Comparison of ENCODE assay signal across 24 cellular contexts in the genomic region with DNA sequence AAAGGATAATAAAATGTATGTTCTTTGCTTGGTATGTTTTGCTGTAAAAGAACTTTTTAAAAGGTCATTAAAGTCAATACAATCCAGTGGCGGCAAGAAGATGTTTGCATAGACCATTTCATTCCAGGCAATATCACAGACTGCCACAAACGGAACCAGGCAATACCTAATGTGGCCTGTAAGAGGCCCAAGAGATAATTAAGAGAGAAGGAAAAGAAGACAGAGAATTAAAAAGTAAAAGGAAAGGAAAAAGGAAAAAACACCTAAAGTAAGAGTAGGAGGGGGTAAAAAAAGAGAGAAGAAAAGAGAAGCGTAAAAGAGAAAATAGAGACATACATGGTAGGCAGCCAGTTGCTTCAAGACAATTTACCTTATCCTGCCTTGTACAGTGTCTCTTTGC.
"Had no signal": no experiment of that assay in that cellular context is flagged by ENCODE, and none has a peak within 500 bp of the region (broad histone marks: within the 10 kb centered on the region; RNA-seq: fewer than 3 reads in every experiment).

No MANE protein-coding gene starts in this region.

- H3K4me3 Mint-ChIP-seq: dendritic cell treated with granulocyte-macrophage colony-stimulating factor and Interleukin-4, amounts not matched to agents 40 ng/mL and 50 ng/mL, for 4 days; immature natural killer cell; memory B cell; natural killer cell; stimulated activated memory B cell treated with anti-CD40 and anti-IgM and Interleukin-4, amounts not matched to agents 10 μg/mL and 1 μg/mL and 100 μg/mL, for 72 hours had no signal

- H3K27me3 Mint-ChIP-seq: memory B cell; stimulated activated memory B cell treated with anti-CD40 and anti-IgM and Interleukin-4, amounts not matched to agents 10 μg/mL and 1 μg/mL and 100 μg/mL, for 72 hours had no signal

- H3K4me1 ChIP-seq: colonic mucosa, parathyroid adenoma, prostate gland had no signal

- DNase-seq: colonic mucosa; effector CD8-positive, alpha-beta T cell; erythroblast; esophagus squamous epithelium; foreskin melanocyte; hypothalamus; immature natural killer cell; natural killer cell; right cardiac atrium; spleen; stimulated activated CD4-positive, alpha-beta T cell treated with anti-CD3 and anti-CD28 coated beads, Interleukin-4, amount 100 ng/mL, for 4 hours; stimulated activated naive CD8-positive, alpha-beta T cell treated with anti-CD3 and anti-CD28 coated beads, Interleukin-15, Interleukin-2, amounts not matched to agents 100 U/mL and 50 U/mL, for 24 hours; substantia nigra; testis; tibial artery had no signal

- H2AFZ ChIP-seq: parathyroid adenoma had no signal

- H3K27me3 ChIP-seq: colonic mucosa, esophagus squamous epithelium, spleen, testis, tibial artery, upper lobe of left lung had no signal

- ATAC-seq: left lobe of liver; natural killer cell; right cardiac atrium; stimulated activated memory B cell treated with anti-CD40 and anti-IgM and Interleukin-4, amounts not matched to agents 10 μg/mL and 1 μg/mL and 100 μg/mL, for 72 hours; stimulated activated naive CD8-positive, alpha-beta T cell treated with anti-CD3 and anti-CD28 coated beads, Interleukin-15, Interleukin-2, amounts not matched to agents 100 U/mL and 50 U/mL, for 24 hours had no signal

- H3K4me3 ChIP-seq: colonic mucosa, esophagus squamous epithelium, lung, prostate gland, skin epidermis, spleen, testis, tibial artery, upper lobe of left lung had no signal

- H3K79me2 ChIP-seq: parathyroid adenoma had no signal

- H3K27ac Mint-ChIP-seq: dendritic cell treated with granulocyte-macrophage colony-stimulating factor and Interleukin-4, amounts not matched to agents 40 ng/mL and 50 ng/mL, for 4 days; immature natural killer cell; memory B cell; natural killer cell; stimulated activated memory B cell treated with anti-CD40 and anti-IgM and Interleukin-4, amounts not matched to agents 10 μg/mL and 1 μg/mL and 100 μg/mL, for 72 hours had no signal

- H3K9me3 ChIP-seq: colonic mucosa, esophagus squamous epithelium, prostate gland, spleen, testis, tibial artery, upper lobe of left lung had no signal

- H3K9me3 Mint-ChIP-seq: dendritic cell treated with granulocyte-macrophage colony-stimulating factor and Interleukin-4, amounts not matched to agents 40 ng/mL and 50 ng/mL, for 4 days; immature natural killer cell; memory B cell; natural killer cell; stimulated activated memory B cell treated with anti-CD40 and anti-IgM and Interleukin-4, amounts not matched to agents 10 μg/mL and 1 μg/mL and 100 μg/mL, for 72 hours had no signal

- H3K9ac ChIP-seq: parathyroid adenoma had no signal

- H3K36me3 ChIP-seq: colonic mucosa, esophagus squamous epithelium, prostate gland, spleen, tibial artery, upper lobe of left lung had no signal

- H3K27ac ChIP-seq: colonic mucosa, esophagus squamous epithelium, parathyroid adenoma, prostate gland, skin epidermis, spleen, testis, tibial artery, upper lobe of left lung had no signal

- H3K36me3 Mint-ChIP-seq: immature natural killer cell; memory B cell; natural killer cell; stimulated activated memory B cell treated with anti-CD40 and anti-IgM and Interleukin-4, amounts not matched to agents 10 μg/mL and 1 μg/mL and 100 μg/mL, for 72 hours had no signal
